28 cellular contexts compared by ENCODE assay signal in genomic region chr1:84830136-84830535, GRCh38.
"Had no signal": no experiment of that assay in that cellular context is flagged by ENCODE, and none has a peak within 500 bp of the region (broad histone marks: within the 10 kb centered on the region; RNA-seq: fewer than 3 reads in every experiment).

No MANE protein-coding gene starts in this region.

- DNase-seq: activated B cell treated with CpG ODN at 0.5 μM for 24 hours; activated CD4-positive, alpha-beta T cell treated with anti-CD3 and anti-CD28 coated beads for 48 hours; activated CD4-positive, alpha-beta T cell treated with anti-CD3 and anti-CD28 coated beads, Interleukin-2, amount 50 U/mL, for 1 hour; activated CD4-positive, alpha-beta T cell treated with anti-CD3 and anti-CD28 coated beads, Interleukin-2, amount 50 U/mL, for 48 hours; activated CD8-positive, alpha-beta memory T cell treated with anti-CD3 and anti-CD28 coated beads for 24 hours; activated CD8-positive, alpha-beta T cell treated with anti-CD3 and anti-CD28 coated beads for 36 hours; activated effector memory CD4-positive, alpha-beta T cell treated with Interleukin-2 at 50 U/mL for 16 hours; activated gamma-delta T cell treated with Interleukin-2 at 50 U/mL for 16 hours; activated naive CD4-positive, alpha-beta T cell treated with anti-CD3 and anti-CD28 coated beads, Interleukin-2, amount 50 U/mL, for 16 hours; activated naive CD4-positive, alpha-beta T cell treated with Interleukin-2 at 50 U/mL for 16 hours; activated T-cell treated with anti-CD3 and anti-CD28 coated beads, Interleukin-2, amount 50 U/mL, for 4 hours; amniotic stem cell; anterior cingulate cortex; brain microvascular endothelial cell; dorsolateral prefrontal cortex; effector memory CD4-positive, alpha-beta T cell; endodermal cell; erythroblast; esophagus squamous epithelium; foreskin melanocyte; head of caudate nucleus; T-helper 17 cell; T1000; WERI-Rb-1 had no signal

- H3K9me3 ChIP-seq: esophagus squamous epithelium, gastroesophageal sphincter had no signal

- H3K36me3 ChIP-seq: brain microvascular endothelial cell, esophagus squamous epithelium, gastroesophageal sphincter, WERI-Rb-1 had no signal

- ATAC-seq: activated CD4-positive, CD25-positive, alpha-beta regulatory T cell treated with anti-CD3 and anti-CD28 coated beads, Interleukin-2, amount 50 U/mL, for 24 hours; activated CD8-positive, alpha-beta T cell treated with anti-CD3 and anti-CD28 coated beads for 36 hours; activated T-cell treated with anti-CD3 and anti-CD28 coated beads, Interleukin-2, amount 50 U/mL, for 4 hours; activated T-helper 17 cell treated with anti-CD3 and anti-CD28 coated beads, Interleukin-2, amount 50 U/mL, for 72 hours; gastroesophageal sphincter; T-helper 17 cell had no signal

- H3K4me1 ChIP-seq: gastroesophageal sphincter had no signal

- H3K4me3 ChIP-seq: coronary artery, dorsolateral prefrontal cortex, esophagus squamous epithelium, gastroesophageal sphincter had no signal
